ENCODE assay signal across 21 cellular contexts in genomic region chr7:65554-65953, GRCh38.
A peak's percentile ranks its signal among the peaks of the same experiment; 100 is the strongest.
DNase-seq lines count a peak whose midpoint lies in the region; ATAC-seq and TF ChIP-seq lines count a peak whose summit lies in the region.
"Had no signal": no experiment of that assay in that cellular context is flagged by ENCODE, and none has a peak within 500 bp of the region (broad histone marks: within the 10 kb centered on the region; RNA-seq: fewer than 3 reads in every experiment).

No MANE protein-coding gene starts in this region.

- no peak for ATAC-seq in GM21825 (IDR thresholded peaks at IDR 0.05; ENCODE audit: unreplicated experiment)
- ATAC-seq: activated CD8-positive, alpha-beta T cell treated with anti-CD3 and anti-CD28 coated beads, Interleukin-2, amount 10 ng/mL, durations not matched to agents 7 days and 5 days; activated T-helper 17 cell treated with anti-CD3 and anti-CD28 coated beads, Interleukin-2, amount 50 U/mL, for 72 hours; HCT116 had no signal

- H3K18ac ChIP-seq in trophoblast cell (ENCODE audit: low read length) = no peak overlapping the region

- no peak overlapping the region for H2BK5ac ChIP-seq in trophoblast cell (ENCODE audit: low read depth, low read length, poor library complexity)

- no peak overlapping the region for H3K23ac ChIP-seq in trophoblast cell (ENCODE audit: low read length)

- H4K91ac ChIP-seq in trophoblast cell (ENCODE audit: low read depth, low read length) = no peak overlapping the region

- in situ Hi-C loops in G401 (cut with HindIII; ENCODE audit: low sequenced_read_pairs) = no loop called here

- no peaks in the 10 kb centered on the region for H3K79me1 ChIP-seq in trophoblast cell (ENCODE audit: low read length)

- TF ChIP-seq POLR2A in prostate gland (IDR thresholded peaks at IDR 0.05) = no peak

- DNase-seq in EH (ENCODE audit: low read depth) (peak; percentile 66), NCI-H82 (lab: John Stamatoyannopoulos, UW) (peak; percentile 80), fibroblast of gingiva (ENCODE audit: low read depth) (peak; percentile 51), trophoblast cell (peak; percentile 12 to 37), prostate gland (ENCODE audit: low spot score) (no peak), hepatic stellate cell (ENCODE audit: low spot score) (no peak), G401 (ENCODE audit: low spot score) (no peak)
- DNase-seq: activated CD8-positive, alpha-beta T cell treated with anti-CD3 and anti-CD28 coated beads, Interleukin-2, amount 10 ng/mL, durations not matched to agents 7 days and 5 days; amygdala; DMS79 treated with DMSO at 0.1 percent for 48 hours; esophagus squamous epithelium; KBM-7; mesendoderm; NCI-H226; SK-N-SH; small intestine; stomach had no signal

- H4K12ac ChIP-seq in trophoblast cell (ENCODE audit: low read depth, low read length) = no peak overlapping the region

- no peak overlapping the region for H3K4ac ChIP-seq in trophoblast cell (ENCODE audit: low read depth, low read length)

- no peak overlapping the region for H3K9ac ChIP-seq in trophoblast cell (ENCODE audit: low read length)
- H3K9ac ChIP-seq: neural progenitor cell, SK-N-SH had no signal

- H3K9me3 ChIP-seq in trophoblast cell (ENCODE audit: insufficient read depth, low read depth, low read length) = no peaks in the 10 kb centered on the region
- H3K9me3 ChIP-seq in prostate gland = no peaks in the 10 kb centered on the region
- H3K9me3 ChIP-seq: esophagus squamous epithelium, SK-N-SH, stomach had no signal

- H3K14ac ChIP-seq in trophoblast cell (ENCODE audit: low read length) = no peak overlapping the region

- H3K4me1 ChIP-seq in trophoblast cell (ENCODE audit: control insufficient read depth in 1 of 2, insufficient read depth in 2 of 2, low read length in 2 of 2) (no peaks in the 10 kb centered on the region), prostate gland (replicated peaks) (no peaks in the 10 kb centered on the region)
- H3K4me1 ChIP-seq: neural progenitor cell had no signal

- no peak overlapping the region for H4K8ac ChIP-seq in trophoblast cell (ENCODE audit: low read depth, low read length)

- H3K79me2 ChIP-seq in trophoblast cell (ENCODE audit: control insufficient read depth, insufficient read depth, low read length, poor library complexity) = no peaks in the 10 kb centered on the region

- no peak overlapping the region for H2AFZ ChIP-seq in trophoblast cell (ENCODE audit: insufficient read depth, low read length, poor library complexity)
- H2AFZ ChIP-seq: neural progenitor cell had no signal

- H3K27me3 ChIP-seq in trophoblast cell (ENCODE audit: insufficient read depth, low read length) (no peaks in the 10 kb centered on the region), prostate gland (replicated peaks; ENCODE audit: insufficient read depth) (no peaks in the 10 kb centered on the region)
- H3K27me3 ChIP-seq: neural progenitor cell, stomach had no signal

- H3K4me3 ChIP-seq in trophoblast cell (ENCODE audit: low read depth, low read length) (no peak overlapping the region), prostate gland (no peak overlapping the region)
- H3K4me3 ChIP-seq: esophagus squamous epithelium, neural progenitor cell, stomach had no signal

- WGBS in trophoblast cell (ENCODE audit: extremely low coverage, insufficient coverage, insufficient read length) = no CpG with 5 or more reads among the region's 8 CpGs
- 97% methylated on average over 8 of the region's 8 CpGs for WGBS in prostate gland

- no peak overlapping the region for H3K27ac ChIP-seq in trophoblast cell (ENCODE audit: low read depth, low read length)
- H3K27ac ChIP-seq in prostate gland = no peak overlapping the region
- H3K27ac ChIP-seq: esophagus squamous epithelium, neural progenitor cell, stomach had no signal

- H2BK120ac ChIP-seq in trophoblast cell (ENCODE audit: insufficient read depth, low read length, poor library complexity) = no peak overlapping the region

- H2AK5ac ChIP-seq in trophoblast cell (ENCODE audit: low read length) = no peak overlapping the region

- H3K4me2 ChIP-seq in trophoblast cell (ENCODE audit: low read length) = no peak overlapping the region
- H3K4me2 ChIP-seq: neural progenitor cell, SK-N-SH had no signal

- H3K36me3 ChIP-seq in trophoblast cell (ENCODE audit: control insufficient read depth in 1 of 2, insufficient read depth in 2 of 2, low read length in 2 of 2) = no peaks in the 10 kb centered on the region
- H3K36me3 ChIP-seq in prostate gland = no peaks in the 10 kb centered on the region
- H3K36me3 ChIP-seq: esophagus squamous epithelium, neural progenitor cell, stomach had no signal

- intact Hi-C loops in prostate gland (cut with DNase I) = no loop called here

- TF ChIP-seq CTCF in prostate gland (IDR thresholded peaks at IDR 0.05) = no peak

- H2BK12ac ChIP-seq in trophoblast cell (ENCODE audit: low read length) = no peak overlapping the region

Comparison
In these comparisons a context has a peak if more than half of its experiments do, and no peak if none do; other contexts are left out.
1. DNase-seq: peak in EH (single experiment), NCI-H82 (single experiment), fibroblast of gingiva (single experiment) and trophoblast cell (2 of 2); none in prostate gland (single experiment), hepatic stellate cell (single experiment) and G401 (single experiment).